ENCODE assay signal across 12 cellular contexts in genomic region chr3:94080552-94080951, GRCh38. TPM values are rescaled to one million over a fixed set of nuclear protein-coding genes. Genes with fewer than 3 reads are reported as not detected.
DNase-seq lines count a peak whose midpoint lies in the region; ATAC-seq and TF ChIP-seq lines count a peak whose summit lies in the region.
"Not testable (repeated sequence)": the region's sequence is repeated elsewhere in the genome, so short reads cannot be mapped to it uniquely, and the experiment has no call there.
"Had no signal": no experiment of that assay in that cellular context is flagged by ENCODE, and none has a peak within 500 bp of the region (broad histone marks: within the 10 kb centered on the region; RNA-seq: fewer than 3 reads in every experiment).

No MANE protein-coding gene starts in this region.

- H3K36me3 ChIP-seq in CD8-positive, alpha-beta memory T cell (ENCODE audit: insufficient read depth, low read length), result not testable (repeated sequence)

- H3K4me1 ChIP-seq in CD8-positive, alpha-beta memory T cell (ENCODE audit: insufficient read depth, low read length), result peaks cover 18% of the 10 kb centered on the region

- POLR2A ChIA-PET in CD8-positive, alpha-beta memory T cell (lab: Charles Lee), result interaction anchor here (2.3 kb wide), 1 partner anchor 17 kb away, joined by 8 read pairs; the partner anchor contains the start of genes DHFR2 and NSUN3

- H3K9me3 Mint-ChIP-seq in CD8-positive, alpha-beta memory T cell; activated CD4-positive, alpha-beta T cell treated with anti-CD3 and anti-CD28 coated beads, Interleukin-2, amount 10 ng/mL, durations not matched to agents 24 days and 14 days; natural killer cell: not testable (repeated sequence)
- H3K9me3 Mint-ChIP-seq in immature natural killer cell, result peaks cover 0 to 10% (median 0%) of the 10 kb centered on the region in 6 donors

- intact Hi-C loops in activated CD4-positive, alpha-beta T cell treated with anti-CD3 and anti-CD28 coated beads, Interleukin-2, amount 10 ng/mL, durations not matched to agents 24 days and 14 days (cut with micrococcal nuclease); natural killer cell (cut with micrococcal nuclease): not testable (repeated sequence)

- CTCF ChIA-PET in CD8-positive, alpha-beta memory T cell (lab: Charles Lee), result interaction anchor here (1.3 kb wide), 1 partner anchor 10 kb away, joined by 3 read pairs; no protein-coding TSS in a partner anchor

- H3K9me3 ChIP-seq in CD8-positive, alpha-beta memory T cell (ENCODE audit: low read length), result not testable (repeated sequence)

- not testable (repeated sequence) for H3K27me3 Mint-ChIP-seq in CD8-positive, alpha-beta memory T cell; activated CD4-positive, alpha-beta T cell treated with anti-CD3 and anti-CD28 coated beads, Interleukin-2, amount 10 ng/mL, durations not matched to agents 24 days and 14 days; immature natural killer cell (ENCODE audit: low read depth in 3 of 3); natural killer cell (ENCODE audit: low read depth in 2 of 2)

- DNase-seq in CD8-positive, alpha-beta memory T cell, result peak in 2 of 5 donors; percentile 5 to 16
- peak; percentile 31 for DNase-seq in NCI-H146 (lab: John Stamatoyannopoulos, UW)
- DNase-seq in NCI-H69 (lab: John Stamatoyannopoulos, UW), result peak; percentile 64
- DNase-seq in activated CD4-positive, alpha-beta T cell treated with anti-CD3 and anti-CD28 coated beads, Interleukin-2, amount 10 ng/mL, durations not matched to agents 24 days and 14 days, result peak; percentile 76
- peak; percentile 64 for DNase-seq in activated effector memory CD4-positive, alpha-beta T cell treated with anti-CD3 and anti-CD28 coated beads, Interleukin-2, amount 50 U/mL, for 16 hours
- DNase-seq in immature natural killer cell, result peak; percentile 31 to 47 (median 45)
- DNase-seq in natural killer cell, result not testable (repeated sequence)

- peak overlapping the region in 7 of 8 donors; percentile 3 to 79 (median 48) for H3K27ac Mint-ChIP-seq in CD8-positive, alpha-beta memory T cell
- not testable (repeated sequence) for H3K27ac Mint-ChIP-seq in activated CD4-positive, alpha-beta T cell treated with anti-CD3 and anti-CD28 coated beads, Interleukin-2, amount 10 ng/mL, durations not matched to agents 24 days and 14 days
- H3K27ac Mint-ChIP-seq in immature natural killer cell (peak overlapping the region; percentile 60 to 94 (median 90)), natural killer cell (peak overlapping the region; percentile 33 to 74)

- not testable (repeated sequence) for H3K4me3 ChIP-seq in CD8-positive, alpha-beta memory T cell (ENCODE audit: low read length)

- not testable (repeated sequence) for TF ChIP-seq CTCF in natural killer cell (IDR thresholded peaks at IDR 0.05)

- H3K27ac ChIP-seq in CD8-positive, alpha-beta memory T cell (ENCODE audit: low read depth, low read length), result not testable (repeated sequence)

- peak overlapping the region in 6 of 7 donors; percentile 12 to 76 (median 30) for H3K4me3 Mint-ChIP-seq in CD8-positive, alpha-beta memory T cell
- not testable (repeated sequence) for H3K4me3 Mint-ChIP-seq in activated CD4-positive, alpha-beta T cell treated with anti-CD3 and anti-CD28 coated beads, Interleukin-2, amount 10 ng/mL, durations not matched to agents 24 days and 14 days
- peak overlapping the region; percentile 52 to 74 (median 64) for H3K4me3 Mint-ChIP-seq in immature natural killer cell
- H3K4me3 Mint-ChIP-seq in natural killer cell, result peak overlapping the region; percentile 54

- peaks cover 4 to 61% (median 12%) of the 10 kb centered on the region in 3 donors for H3K36me3 Mint-ChIP-seq in CD8-positive, alpha-beta memory T cell
- peaks cover 38% of the 10 kb centered on the region for H3K36me3 Mint-ChIP-seq in activated CD4-positive, alpha-beta T cell treated with anti-CD3 and anti-CD28 coated beads, Interleukin-2, amount 10 ng/mL, durations not matched to agents 24 days and 14 days (ENCODE audit: low read depth)
- H3K36me3 Mint-ChIP-seq in immature natural killer cell, result peaks cover 17 to 37% (median 20%) of the 10 kb centered on the region in 3 donors
- not testable (repeated sequence) for H3K36me3 Mint-ChIP-seq in natural killer cell

- ATAC-seq in natural killer cell, result peak in 2 of 3 donors; percentile 39 to 50

- H3K4me1 Mint-ChIP-seq in CD8-positive, alpha-beta memory T cell, result peaks cover 41 to 79% (median 69%) of the 10 kb centered on the region in 3 donors
- H3K4me1 Mint-ChIP-seq in activated CD4-positive, alpha-beta T cell treated with anti-CD3 and anti-CD28 coated beads, Interleukin-2, amount 10 ng/mL, durations not matched to agents 24 days and 14 days, result peaks cover 35% of the 10 kb centered on the region
- H3K4me1 Mint-ChIP-seq in immature natural killer cell, result peaks cover 59 to 72% of the 10 kb centered on the region in 2 donors
- H3K4me1 Mint-ChIP-seq in natural killer cell, result peaks cover 58 to 59% of the 10 kb centered on the region in 2 donors

- not testable (repeated sequence) for H3K27me3 ChIP-seq in CD8-positive, alpha-beta memory T cell (ENCODE audit: insufficient read depth, low read length, poor library complexity, severe bottlenecking)

RNA-seq across cellular contexts. Expression of gene NSUN3, which starts 17.7 kb away (rescaled TPM):
- total RNA-seq in CD8-positive, alpha-beta memory T cell, result 10 to 100 TPM; 13.4 to 14.4 TPM
- polyA plus RNA-seq in CD8-positive, alpha-beta memory T cell, result 6.8 TPM
- 15.3 and 17.9 TPM in 2 replicates for total RNA-seq in activated CD4-positive, alpha-beta T cell treated with anti-CD3 and anti-CD28 coated beads, Interleukin-2, amount 10 ng/mL, durations not matched to agents 24 days and 14 days
- 10 to 100 TPM; 12.1 to 16.1 (median 14.2) TPM for polyA plus RNA-seq in immature natural killer cell
- 10 to 100 TPM; 24.0 to 32.4 (median 28.6) TPM for total RNA-seq in natural killer cell

RNA-seq across cellular contexts. Expression of gene DHFR2, which starts 17.8 kb away (rescaled TPM):
- 1 to 10 TPM; 6.9 to 7.9 TPM for total RNA-seq in CD8-positive, alpha-beta memory T cell
- 5.9 TPM for polyA plus RNA-seq in CD8-positive, alpha-beta memory T cell
- total RNA-seq in activated CD4-positive, alpha-beta T cell treated with anti-CD3 and anti-CD28 coated beads, Interleukin-2, amount 10 ng/mL, durations not matched to agents 24 days and 14 days, result 10.0 and 11.3 TPM in 2 replicates
- polyA plus RNA-seq in immature natural killer cell, result 1 to 10 TPM; 1.8 to 9.3 (median 2.1) TPM
- total RNA-seq in natural killer cell, result 1 to 10 TPM; 2.5 to 5.0 (median 3.9) TPM

RNA-seq across cellular contexts. Expression of gene STX19, which starts 52.2 kb away (rescaled TPM):
- total RNA-seq in CD8-positive, alpha-beta memory T cell, result not detected
- not detected for polyA plus RNA-seq in CD8-positive, alpha-beta memory T cell
- not detected in 2 replicates for total RNA-seq in activated CD4-positive, alpha-beta T cell treated with anti-CD3 and anti-CD28 coated beads, Interleukin-2, amount 10 ng/mL, durations not matched to agents 24 days and 14 days
- under 1 TPM in 1 of 3 donors, not detected in 2; 0.49 TPM for polyA plus RNA-seq in immature natural killer cell
- total RNA-seq in natural killer cell, result not detected
- total RNA-seq: Daoy, H7, OCI-LY7, Right ventricle myocardium superior had no signal
- polyA plus RNA-seq: BJ had no signal
